14 cellular contexts compared by ENCODE assay signal in the genomic region with DNA sequence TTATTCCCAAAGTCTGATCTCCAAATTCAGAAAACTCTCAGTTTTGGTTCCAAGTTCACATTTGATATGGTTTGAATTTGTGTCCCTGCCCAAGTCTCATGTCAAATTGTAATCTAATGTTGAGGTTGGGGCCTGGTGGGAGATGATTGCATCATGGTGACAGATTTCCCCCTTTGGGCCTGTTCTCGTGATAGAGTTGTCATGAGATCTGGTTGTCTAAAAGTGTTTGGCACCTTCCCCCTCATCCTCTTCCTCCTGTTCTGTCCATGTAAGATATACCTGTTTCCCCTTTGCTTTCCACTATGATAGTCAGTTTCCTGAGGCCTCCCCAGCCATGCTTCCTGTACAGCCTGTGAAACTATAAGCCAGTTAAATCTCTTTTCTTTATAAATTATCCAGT.
A peak's percentile ranks its signal among the peaks of the same experiment; 100 is the strongest.
DNase-seq lines count a peak whose midpoint lies in the region; ATAC-seq, FAIRE-seq and TF ChIP-seq lines count a peak whose summit lies in the region.
"Had no signal": no experiment of that assay in that cellular context is flagged by ENCODE, and none has a peak within 500 bp of the region (broad histone marks: within the 10 kb centered on the region; RNA-seq: fewer than 3 reads in every experiment).

No MANE protein-coding gene starts in this region.

- H3K36me3 ChIP-seq in left ventricle myocardium inferior (no peaks in the 10 kb centered on the region), heart left ventricle (no peaks in the 10 kb centered on the region), H1 (ENCODE audit: control insufficient read depth in 2 of 4, insufficient read depth in 4 of 4, low read length in 3 of 4) (no peaks in the 10 kb centered on the region), neuronal stem cell (replicated peaks in 1 of 2; ENCODE audit: control insufficient read depth in 2 of 2, insufficient read depth in 2 of 2, low read length in 2 of 2) (no peaks in the 10 kb centered on the region), esophagus muscularis mucosa (no peaks in the 10 kb centered on the region)
- H3K36me3 ChIP-seq: BLaER1 treated with 17β-estradiol and CSF1 and Interleukin-3, amounts not matched to agents 10 nM and 100 nM had no signal

- TF ChIP-seq CTCF in left ventricle myocardium inferior (IDR thresholded peaks at IDR 0.05; ENCODE audit: borderline replicate concordance) (no peak), heart left ventricle (IDR thresholded peaks at IDR 0.05) (no peak), H1 (IDR thresholded peaks at IDR 0.05; ENCODE audit: control extremely low read depth in 1 of 3, insufficient read depth in 1 of 3, low read depth in 1 of 3, low read length in 3 of 3) (no peak), esophagus muscularis mucosa (IDR thresholded peaks at IDR 0.05) (no peak)

- H3K14ac ChIP-seq in H1 (ENCODE audit: insufficient read length): no peak overlapping the region
- H3K14ac ChIP-seq in neuronal stem cell (ENCODE audit: low read length): no peak overlapping the region

- H3K23ac ChIP-seq in H1 (ENCODE audit: insufficient read length) (no peak overlapping the region), neuronal stem cell (ENCODE audit: low read depth, low read length, poor library complexity) (no peak overlapping the region)

- H3K4me1 ChIP-seq in left ventricle myocardium inferior: peaks cover 16% of the 10 kb centered on the region
- H3K4me1 ChIP-seq in heart left ventricle: peaks cover 0 to 5% (median 0%) of the 10 kb centered on the region in 12 donors
- H3K4me1 ChIP-seq in H1 (replicated peaks in 1 of 4; ENCODE audit: control insufficient read depth in 3 of 4, insufficient read depth in 4 of 4, low read length in 3 of 4): peaks cover 0 to 4% (median under 1%) of the 10 kb centered on the region in 4 experiments; a peak in 2 of 7 replicates
- no peaks in the 10 kb centered on the region for H3K4me1 ChIP-seq in neuronal stem cell (ENCODE audit: control insufficient read depth in 2 of 2, insufficient read depth in 1 of 2, low read depth in 1 of 2, low read length in 2 of 2)
- H3K4me1 ChIP-seq in esophagus muscularis mucosa: no peaks in the 10 kb centered on the region
- H3K4me1 ChIP-seq: BLaER1 treated with 17β-estradiol and CSF1 and Interleukin-3, amounts not matched to agents 10 nM and 100 nM had no signal

- H3K18ac ChIP-seq in H1 (ENCODE audit: extremely low read depth, low read length): no peak overlapping the region
- H3K18ac ChIP-seq in neuronal stem cell (ENCODE audit: low read length): no peak overlapping the region

- TF ChIP-seq POLR2A in heart left ventricle (IDR thresholded peaks at IDR 0.05) (no peak), H1 (IDR thresholded peaks at IDR 0.05; ENCODE audit: control extremely low read depth in 1 of 2, low read depth in 2 of 2, low read length in 2 of 2) (no peak), esophagus muscularis mucosa (IDR thresholded peaks at IDR 0.05; ENCODE audit: low read depth) (no peak)

- H3K9me3 ChIP-seq in left ventricle myocardium inferior (replicated peaks) (peaks cover 13% of the 10 kb centered on the region), heart left ventricle (peaks cover 0 to 14% (median 0%) of the 10 kb centered on the region in 12 donors), H1 (ENCODE audit: insufficient read depth in 2 of 2, low read depth in 1 of 2, low read length in 1 of 2) (no peaks in the 10 kb centered on the region), neuronal stem cell (replicated peaks in 1 of 2; ENCODE audit: control insufficient read depth in 2 of 2, insufficient read depth in 1 of 2, low read depth in 1 of 2, low read length in 2 of 2) (peaks cover 0 to 11% of the 10 kb centered on the region in 2 donors), esophagus muscularis mucosa (no peaks in the 10 kb centered on the region)
- H3K9me3 ChIP-seq: BLaER1 treated with 17β-estradiol and CSF1 and Interleukin-3, amounts not matched to agents 10 nM and 100 nM had no signal

- no peak overlapping the region for H3K56ac ChIP-seq in H1 (replicated peaks; ENCODE audit: insufficient read length, low read depth, low read length)

- H3K79me1 ChIP-seq in H1 (ENCODE audit: low read depth, low read length) (no peaks in the 10 kb centered on the region), neuronal stem cell (ENCODE audit: low read depth, low read length) (no peaks in the 10 kb centered on the region)

- no peaks in the 10 kb centered on the region for H3K23me2 ChIP-seq in H1 (ENCODE audit: low read depth, low read length)

- TF ChIP-seq EP300 in H1 (IDR thresholded peaks at IDR 0.05; ENCODE audit: borderline replicate concordance in 1 of 2, low read depth in 2 of 2, low read length in 2 of 2): no peak
- no peak for TF ChIP-seq EP300 in esophagus muscularis mucosa (IDR thresholded peaks at IDR 0.05)

- no peak overlapping the region for H3K9ac ChIP-seq in H1 (replicated peaks in 1 of 4; ENCODE audit: extremely low read depth in 1 of 4, low read depth in 3 of 4, low read length in 3 of 4)
- H3K9ac ChIP-seq in neuronal stem cell (ENCODE audit: low read depth, low read length, poor library complexity): no peak overlapping the region
- H3K9ac ChIP-seq: BLaER1 treated with 17β-estradiol and CSF1 and Interleukin-3, amounts not matched to agents 10 nM and 100 nM had no signal

- H3K4me3 ChIP-seq in left ventricle myocardium inferior: no peak overlapping the region
- H3K4me3 ChIP-seq in heart left ventricle: no peak overlapping the region
- no peak overlapping the region for H3K4me3 ChIP-seq in H1 (ENCODE audit: extremely low read depth in 1 of 4, insufficient read depth in 2 of 4, low read depth in 3 of 4, low read length in 4 of 4)
- no peak overlapping the region for H3K4me3 ChIP-seq in neuronal stem cell (ENCODE audit: low read length in 2 of 2)
- no peak overlapping the region for H3K4me3 ChIP-seq in esophagus muscularis mucosa
- H3K4me3 ChIP-seq: BLaER1 treated with 17β-estradiol and CSF1 and Interleukin-3, amounts not matched to agents 10 nM and 100 nM had no signal

- H4K20me1 ChIP-seq in H1 (replicated peaks in 1 of 2; ENCODE audit: control insufficient read depth in 1 of 2, insufficient read depth in 2 of 2, low read length in 2 of 2): no peaks in the 10 kb centered on the region
- H4K20me1 ChIP-seq: BLaER1 treated with 17β-estradiol and CSF1 and Interleukin-3, amounts not matched to agents 10 nM and 100 nM had no signal

- no peak overlapping the region; the same call in 1 of the 2 replicates for H2BK20ac ChIP-seq in H1 (ENCODE audit: low read length)

- H4K8ac ChIP-seq in H1 (ENCODE audit: extremely low read depth, insufficient read depth, low read length) (no peak overlapping the region), neuronal stem cell (ENCODE audit: low read depth, low read length) (no peak overlapping the region)

- no peak for TF ChIP-seq RAD21 in H1 (IDR thresholded peaks at IDR 0.05 in 1 of 2, conservative IDR thresholded peaks at IDR 0.05 in 1 of 2; ENCODE audit: low read depth in 2 of 2, low read length in 2 of 2)

- no peak overlapping the region for H4K5ac ChIP-seq in H1 (ENCODE audit: insufficient read length, low read depth, low read length)

- H2BK120ac ChIP-seq in H1 (replicated peaks; ENCODE audit: low read depth, low read length): no peak overlapping the region
- H2BK120ac ChIP-seq in neuronal stem cell (ENCODE audit: low read depth, low read length): no peak overlapping the region

- CTCF ChIA-PET in H1 (lab: Charles Lee; ENCODE audit: partially characterized antibody): no interaction called here

- DNase-seq in left ventricle myocardium inferior (no peak), heart left ventricle (no peak), KBM-7 (peak; percentile 47), H1 (ENCODE audit: low read depth in 1 of 2, low spot score in 2 of 2) (no peak), neuronal stem cell (ENCODE audit: low spot score) (no peak), esophagus muscularis mucosa (ENCODE audit: extremely low spot score) (no peak), NCI-H1417 (lab: John Stamatoyannopoulos, UW) (no peak)
- no peak for DNase-seq in stimulated activated CD4-positive, alpha-beta T cell treated with anti-CD3 and anti-CD28 coated beads, Interleukin-1b, Interleukin-23, amount 100 ng/mL, for 48 hours
- DNase-seq: ACHN; CD4-positive, CD25-positive, alpha-beta regulatory T cell; DMS53; GF-D8; H7 had no signal

- no peak overlapping the region for H2AFZ ChIP-seq in H1 (ENCODE audit: low read length)
- peak overlapping the region; percentile 25 for H2AFZ ChIP-seq in neuronal stem cell (ENCODE audit: low read length)

- FAIRE-seq in H1 (lab: Jason Lieb, UNC): no peak

- 35 to 49% (median 35%) methylated on average over 1 of the region's 1 CpG for WGBS in heart left ventricle, 4 donors
- 79% methylated on average over 1 of the region's 1 CpG; no CpG with 5 or more reads in 1 of the 2 experiments for WGBS in H1 (ENCODE audit: extremely low coverage in 1 of 2, insufficient coverage in 1 of 2, insufficient read length in 1 of 2, insufficient replicate concordance in 2 of 2, low coverage in 1 of 2, low lambda C conversion rate in 2 of 2, missing lambda C conversion rate in 1 of 2), 2 experiments
- no CpG with 5 or more reads among the region's 1 CpG for WGBS in neuronal stem cell (ENCODE audit: extremely low coverage in 2 of 2, insufficient read length in 2 of 2, insufficient replicate concordance in 1 of 2), 2 donors
- 67% methylated on average over 1 of the region's 1 CpG for WGBS in esophagus muscularis mucosa

- no peak overlapping the region for H2BK5ac ChIP-seq in H1 (ENCODE audit: low read depth, low read length)
- H2BK5ac ChIP-seq in neuronal stem cell (ENCODE audit: low read length): no peak overlapping the region

- no peak overlapping the region for H3K4ac ChIP-seq in H1 (replicated peaks; ENCODE audit: insufficient read length, low read depth, low read length)
- no peak overlapping the region for H3K4ac ChIP-seq in neuronal stem cell (ENCODE audit: low read length)

- H2BK12ac ChIP-seq in H1 (ENCODE audit: low read depth, low read length) (peak overlapping the region; percentile 20; the same call in 1 of the 2 replicates), neuronal stem cell (ENCODE audit: low read length) (no peak overlapping the region)

- H3K4me2 ChIP-seq in H1 (ENCODE audit: insufficient read depth in 1 of 2, low read depth in 2 of 2, low read length in 2 of 2): no peak overlapping the region
- no peak overlapping the region for H3K4me2 ChIP-seq in neuronal stem cell (ENCODE audit: insufficient read depth, low read length, poor library complexity, severe bottlenecking)
- H3K4me2 ChIP-seq: BLaER1 treated with 17β-estradiol and CSF1 and Interleukin-3, amounts not matched to agents 10 nM and 100 nM had no signal

- H4K91ac ChIP-seq in H1 (replicated peaks; ENCODE audit: insufficient read length, low read length) (no peak overlapping the region), neuronal stem cell (ENCODE audit: low read depth, low read length, poor library complexity) (no peak overlapping the region)

- in situ Hi-C loops in KBM-7 (cut with MboI; ENCODE audit: low pct_unique_long_range_greater_than_20kb, low sequenced_read_pairs): no loop called here

- no peaks in the 10 kb centered on the region for H3K79me2 ChIP-seq in H1 (ENCODE audit: control insufficient read depth in 1 of 2, insufficient read depth in 2 of 2, low read length in 2 of 2)

- H2AK5ac ChIP-seq in H1 (ENCODE audit: low read depth, low read length) (no peak overlapping the region), neuronal stem cell (ENCODE audit: low read depth, low read length) (no peak overlapping the region)

- intact Hi-C loops in left ventricle myocardium inferior (cut with micrococcal nuclease) (no loop called here), heart left ventricle (cut with DNase I) (loop anchor here in 2 of 10 donors (5.0 to 10.0 kb wide), 2 partner anchors 59 to 139 kb away; partner anchors contain the start of gene ARL4A (in 1 of the 2)), esophagus muscularis mucosa (cut with DNase I) (no loop called here)

- ATAC-seq in heart left ventricle: no peak

- POLR2A ChIA-PET in H1 (lab: Charles Lee; ENCODE audit: partially characterized antibody): no interaction called here

- peak overlapping the region; percentile 79 for H3K27ac ChIP-seq in left ventricle myocardium inferior (replicated peaks)
- H3K27ac ChIP-seq in heart left ventricle: peak overlapping the region in 4 of 12 donors; percentile 4 to 63 (median 60)
- no peak overlapping the region for H3K27ac ChIP-seq in H1 (ENCODE audit: low read depth, low read length)
- no peak overlapping the region for H3K27ac ChIP-seq in neuronal stem cell (replicated peaks; ENCODE audit: low read length)
- no peak overlapping the region for H3K27ac ChIP-seq in esophagus muscularis mucosa (replicated peaks in 1 of 4)
- H3K27ac ChIP-seq: BLaER1 treated with 17β-estradiol and CSF1 and Interleukin-3, amounts not matched to agents 10 nM and 100 nM had no signal

- H3K27me3 ChIP-seq in left ventricle myocardium inferior (ENCODE audit: low read depth) (no peaks in the 10 kb centered on the region), heart left ventricle (no peaks in the 10 kb centered on the region), H1 (replicated peaks in 1 of 4; ENCODE audit: control insufficient read depth in 3 of 4, extremely low read depth in 1 of 4, insufficient read depth in 3 of 4, low read length in 3 of 4) (no peaks in the 10 kb centered on the region), neuronal stem cell (ENCODE audit: control insufficient read depth in 3 of 3, insufficient read depth in 3 of 3, low read depth in 1 of 3, low read length in 3 of 3) (no peaks in the 10 kb centered on the region), esophagus muscularis mucosa (no peaks in the 10 kb centered on the region)
- H3K27me3 ChIP-seq: BLaER1 treated with 17β-estradiol and CSF1 and Interleukin-3, amounts not matched to agents 10 nM and 100 nM had no signal

- H2BK15ac ChIP-seq in H1 (ENCODE audit: low read length) (no peak overlapping the region), neuronal stem cell (ENCODE audit: low read length) (no peak overlapping the region)
